Comparison of ENCODE assay signal across 1 cellular context in genomic region chr3:129605593-129606521, GRCh38.
A peak's percentile ranks its signal among the peaks of the same experiment; 100 is the strongest.
TF ChIP-seq lines count a peak whose summit lies in the region.

No MANE protein-coding gene starts in this region.

TF ChIP-seq in HepG2, 621 proteins besides CTCF, POLR2A, EP300 and RAD21 (continued from another document and continues in another):
- TF ChIP-seq BRD4 (CRISPR knock-in tag; IDR thresholded peaks at IDR 0.05), result 0 out of 2 replicates have a peak, but pooled peaks have one; percentile 7
- peak; percentile 72 for TF ChIP-seq ZNF7 (CRISPR knock-in tag; IDR thresholded peaks at IDR 0.05)
- TF ChIP-seq, protein P1, sequence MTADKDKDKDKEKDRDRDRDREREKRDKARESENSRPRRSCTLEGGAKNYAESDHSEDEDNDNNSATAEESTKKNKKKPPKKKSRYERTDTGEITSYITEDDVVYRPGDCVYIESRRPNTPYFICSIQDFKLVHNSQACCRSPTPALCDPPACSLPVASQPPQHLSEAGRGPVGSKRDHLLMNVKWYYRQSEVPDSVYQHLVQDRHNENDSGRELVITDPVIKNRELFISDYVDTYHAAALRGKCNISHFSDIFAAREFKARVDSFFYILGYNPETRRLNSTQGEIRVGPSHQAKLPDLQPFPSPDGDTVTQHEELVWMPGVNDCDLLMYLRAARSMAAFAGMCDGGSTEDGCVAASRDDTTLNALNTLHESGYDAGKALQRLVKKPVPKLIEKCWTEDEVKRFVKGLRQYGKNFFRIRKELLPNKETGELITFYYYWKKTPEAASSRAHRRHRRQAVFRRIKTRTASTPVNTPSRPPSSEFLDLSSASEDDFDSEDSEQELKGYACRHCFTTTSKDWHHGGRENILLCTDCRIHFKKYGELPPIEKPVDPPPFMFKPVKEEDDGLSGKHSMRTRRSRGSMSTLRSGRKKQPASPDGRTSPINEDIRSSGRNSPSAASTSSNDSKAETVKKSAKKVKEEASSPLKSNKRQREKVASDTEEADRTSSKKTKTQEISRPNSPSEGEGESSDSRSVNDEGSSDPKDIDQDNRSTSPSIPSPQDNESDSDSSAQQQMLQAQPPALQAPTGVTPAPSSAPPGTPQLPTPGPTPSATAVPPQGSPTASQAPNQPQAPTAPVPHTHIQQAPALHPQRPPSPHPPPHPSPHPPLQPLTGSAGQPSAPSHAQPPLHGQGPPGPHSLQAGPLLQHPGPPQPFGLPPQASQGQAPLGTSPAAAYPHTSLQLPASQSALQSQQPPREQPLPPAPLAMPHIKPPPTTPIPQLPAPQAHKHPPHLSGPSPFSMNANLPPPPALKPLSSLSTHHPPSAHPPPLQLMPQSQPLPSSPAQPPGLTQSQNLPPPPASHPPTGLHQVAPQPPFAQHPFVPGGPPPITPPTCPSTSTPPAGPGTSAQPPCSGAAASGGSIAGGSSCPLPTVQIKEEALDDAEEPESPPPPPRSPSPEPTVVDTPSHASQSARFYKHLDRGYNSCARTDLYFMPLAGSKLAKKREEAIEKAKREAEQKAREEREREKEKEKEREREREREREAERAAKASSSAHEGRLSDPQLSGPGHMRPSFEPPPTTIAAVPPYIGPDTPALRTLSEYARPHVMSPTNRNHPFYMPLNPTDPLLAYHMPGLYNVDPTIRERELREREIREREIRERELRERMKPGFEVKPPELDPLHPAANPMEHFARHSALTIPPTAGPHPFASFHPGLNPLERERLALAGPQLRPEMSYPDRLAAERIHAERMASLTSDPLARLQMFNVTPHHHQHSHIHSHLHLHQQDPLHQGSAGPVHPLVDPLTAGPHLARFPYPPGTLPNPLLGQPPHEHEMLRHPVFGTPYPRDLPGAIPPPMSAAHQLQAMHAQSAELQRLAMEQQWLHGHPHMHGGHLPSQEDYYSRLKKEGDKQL (CRISPR knock-in tag; IDR thresholded peaks at IDR 0.05; ENCODE audit: low read depth), result no peak
- peak; percentile 70 for TF ChIP-seq HNRNPLL (IDR thresholded peaks at IDR 0.05; ENCODE audit: low read depth, low read length, poor library complexity, severe bottlenecking)
- peak; percentile 64; the same call in 1 of the 2 replicates for TF ChIP-seq EEA1 (CRISPR knock-in tag; IDR thresholded peaks at IDR 0.05; ENCODE audit: borderline replicate concordance)
- 0 out of 2 replicates have a peak, but pooled peaks have one; percentile 75 for TF ChIP-seq ZNF749 (CRISPR knock-in tag; IDR thresholded peaks at IDR 0.05; ENCODE audit: borderline replicate concordance)
- TF ChIP-seq, protein P2, sequence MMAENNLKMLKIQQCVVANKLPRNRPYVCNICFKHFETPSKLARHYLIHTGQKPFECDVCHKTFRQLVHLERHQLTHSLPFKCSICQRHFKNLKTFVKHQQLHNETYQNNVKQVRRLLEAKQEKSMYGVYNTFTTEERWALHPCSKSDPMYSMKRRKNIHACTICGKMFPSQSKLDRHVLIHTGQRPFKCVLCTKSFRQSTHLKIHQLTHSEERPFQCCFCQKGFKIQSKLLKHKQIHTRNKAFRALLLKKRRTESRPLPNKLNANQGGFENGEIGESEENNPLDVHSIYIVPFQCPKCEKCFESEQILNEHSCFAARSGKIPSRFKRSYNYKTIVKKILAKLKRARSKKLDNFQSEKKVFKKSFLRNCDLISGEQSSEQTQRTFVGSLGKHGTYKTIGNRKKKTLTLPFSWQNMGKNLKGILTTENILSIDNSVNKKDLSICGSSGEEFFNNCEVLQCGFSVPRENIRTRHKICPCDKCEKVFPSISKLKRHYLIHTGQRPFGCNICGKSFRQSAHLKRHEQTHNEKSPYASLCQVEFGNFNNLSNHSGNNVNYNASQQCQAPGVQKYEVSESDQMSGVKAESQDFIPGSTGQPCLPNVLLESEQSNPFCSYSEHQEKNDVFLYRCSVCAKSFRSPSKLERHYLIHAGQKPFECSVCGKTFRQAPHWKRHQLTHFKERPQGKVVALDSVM (CRISPR knock-in tag; IDR thresholded peaks at IDR 0.05), result 0 out of 2 replicates have a peak, but pooled peaks have one; percentile 36
- no peak for TF ChIP-seq ZNF382 (CRISPR knock-in tag; IDR thresholded peaks at IDR 0.05; ENCODE audit: borderline replicate concordance)
- TF ChIP-seq SIN3A (IDR thresholded peaks at IDR 0.05; ENCODE audit: borderline replicate concordance, low read depth, low read length), result 0 out of 2 replicates have a peak, but pooled peaks have one; percentile 40
- TF ChIP-seq HINFP (CRISPR knock-in tag; IDR thresholded peaks at IDR 0.05; ENCODE audit: low read depth), result no peak
- peak; percentile 42 for TF ChIP-seq ZNF501 (CRISPR knock-in tag; IDR thresholded peaks at IDR 0.05)
- TF ChIP-seq, protein P3, sequence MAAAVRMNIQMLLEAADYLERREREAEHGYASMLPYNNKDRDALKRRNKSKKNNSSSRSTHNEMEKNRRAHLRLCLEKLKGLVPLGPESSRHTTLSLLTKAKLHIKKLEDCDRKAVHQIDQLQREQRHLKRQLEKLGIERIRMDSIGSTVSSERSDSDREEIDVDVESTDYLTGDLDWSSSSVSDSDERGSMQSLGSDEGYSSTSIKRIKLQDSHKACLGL (CRISPR knock-in tag; IDR thresholded peaks at IDR 0.05), result peak; percentile 62
- TF ChIP-seq MTF2 (CRISPR knock-in tag; IDR thresholded peaks at IDR 0.05; ENCODE audit: borderline replicate concordance), result peak; percentile 87
- TF ChIP-seq TMF1 (CRISPR knock-in tag; IDR thresholded peaks at IDR 0.05; ENCODE audit: low read depth), result peak; percentile 39; the same call in 1 of the 2 replicates
- TF ChIP-seq ZSCAN22 (CRISPR knock-in tag; IDR thresholded peaks at IDR 0.05), result no peak
- no peak for TF ChIP-seq MLLT10 (CRISPR knock-in tag; IDR thresholded peaks at IDR 0.05)
- 0 out of 2 replicates have a peak, but pooled peaks have one; percentile 40 for TF ChIP-seq NCOA1 (CRISPR knock-in tag; IDR thresholded peaks at IDR 0.05)
- no peak for TF ChIP-seq ZBTB21 (CRISPR knock-in tag; IDR thresholded peaks at IDR 0.05)
- no peak for TF ChIP-seq ZNF260 (CRISPR knock-in tag; IDR thresholded peaks at IDR 0.05; ENCODE audit: borderline replicate concordance, low read depth)
- TF ChIP-seq TFDP1 (CRISPR knock-in tag; IDR thresholded peaks at IDR 0.05; ENCODE audit: borderline replicate concordance), result peak; percentile 65; the same call in 1 of the 2 replicates
- no peak for TF ChIP-seq HDAC2 (CRISPR knock-in tag; IDR thresholded peaks at IDR 0.05)
- TF ChIP-seq, protein P4, sequence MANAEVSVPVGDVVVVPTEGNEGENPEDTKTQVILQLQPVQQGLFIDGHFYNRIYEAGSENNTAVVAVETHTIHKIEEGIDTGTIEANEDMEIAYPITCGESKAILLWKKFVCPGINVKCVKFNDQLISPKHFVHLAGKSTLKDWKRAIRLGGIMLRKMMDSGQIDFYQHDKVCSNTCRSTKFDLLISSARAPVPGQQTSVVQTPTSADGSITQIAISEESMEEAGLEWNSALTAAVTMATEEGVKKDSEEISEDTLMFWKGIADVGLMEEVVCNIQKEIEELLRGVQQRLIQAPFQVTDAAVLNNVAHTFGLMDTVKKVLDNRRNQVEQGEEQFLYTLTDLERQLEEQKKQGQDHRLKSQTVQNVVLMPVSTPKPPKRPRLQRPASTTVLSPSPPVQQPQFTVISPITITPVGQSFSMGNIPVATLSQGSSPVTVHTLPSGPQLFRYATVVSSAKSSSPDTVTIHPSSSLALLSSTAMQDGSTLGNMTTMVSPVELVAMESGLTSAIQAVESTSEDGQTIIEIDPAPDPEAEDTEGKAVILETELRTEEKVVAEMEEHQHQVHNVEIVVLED (CRISPR knock-in tag; IDR thresholded peaks at IDR 0.05; ENCODE audit: borderline replicate concordance), result peak; percentile 60; the same call in 1 of the 2 replicates
- no peak; the same call in 1 of the 2 replicates for TF ChIP-seq MTA1 (CRISPR knock-in tag; IDR thresholded peaks at IDR 0.05; ENCODE audit: borderline replicate concordance)
- TF ChIP-seq ZNF264 (CRISPR knock-in tag; IDR thresholded peaks at IDR 0.05), result no peak
- peak; percentile 27 for TF ChIP-seq SKI (IDR thresholded peaks at IDR 0.05; ENCODE audit: partially characterized antibody)
- no peak for TF ChIP-seq BRF2 (CRISPR knock-in tag; IDR thresholded peaks at IDR 0.05)
- TF ChIP-seq ARHGAP35 (CRISPR knock-in tag; IDR thresholded peaks at IDR 0.05; ENCODE audit: borderline replicate concordance), result 0 out of 2 replicates have a peak, but pooled peaks have one; percentile 35
- peak; percentile 64; the same call in 1 of the 2 replicates for TF ChIP-seq ZNF839 (CRISPR knock-in tag; IDR thresholded peaks at IDR 0.05; ENCODE audit: borderline replicate concordance)
- TF ChIP-seq CHCHD3 (CRISPR knock-in tag; IDR thresholded peaks at IDR 0.05), result 0 out of 2 replicates have a peak, but pooled peaks have one; percentile 70
- no peak for TF ChIP-seq ARID5B (CRISPR knock-in tag; IDR thresholded peaks at IDR 0.05)
- TF ChIP-seq ZNF556 (CRISPR knock-in tag; IDR thresholded peaks at IDR 0.05; ENCODE audit: borderline replicate concordance), result peak; percentile 16; the same call in 1 of the 2 replicates
- TF ChIP-seq KLF15 (CRISPR knock-in tag; IDR thresholded peaks at IDR 0.05; ENCODE audit: borderline replicate concordance), result no peak
- TF ChIP-seq ZNF883 (CRISPR knock-in tag; IDR thresholded peaks at IDR 0.05; ENCODE audit: not compliant biosample characterization), result peak; percentile 83
- TF ChIP-seq, protein P5, sequence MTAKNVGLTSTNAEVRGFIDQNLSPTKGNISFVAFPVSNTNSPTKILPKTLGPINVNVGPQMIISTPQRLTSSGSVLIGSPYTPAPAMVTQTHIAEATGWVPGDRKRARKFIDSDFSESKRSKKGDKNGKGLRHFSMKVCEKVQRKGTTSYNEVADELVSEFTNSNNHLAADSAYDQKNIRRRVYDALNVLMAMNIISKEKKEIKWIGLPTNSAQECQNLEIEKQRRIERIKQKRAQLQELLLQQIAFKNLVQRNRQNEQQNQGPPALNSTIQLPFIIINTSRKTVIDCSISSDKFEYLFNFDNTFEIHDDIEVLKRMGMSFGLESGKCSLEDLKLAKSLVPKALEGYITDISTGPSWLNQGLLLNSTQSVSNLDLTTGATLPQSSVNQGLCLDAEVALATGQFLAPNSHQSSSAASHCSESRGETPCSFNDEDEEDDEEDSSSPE (CRISPR knock-in tag; IDR thresholded peaks at IDR 0.05), result peak; percentile 59
- TF ChIP-seq DR1 (CRISPR knock-in tag; IDR thresholded peaks at IDR 0.05), result peak; percentile 36; the same call in 1 of the 2 replicates
